Comparison of ENCODE assay signal across 16 cellular contexts in genomic region chr6:96014846-96015245, GRCh38. TPM values are rescaled to one million over a fixed set of nuclear protein-coding genes. Genes with fewer than 3 reads are reported as not detected.
DNase-seq lines count a peak whose midpoint lies in the region; TF ChIP-seq lines count a peak whose summit lies in the region.
"Had no signal": no experiment of that assay in that cellular context is flagged by ENCODE, and none has a peak within 500 bp of the region (broad histone marks: within the 10 kb centered on the region; RNA-seq: fewer than 3 reads in every experiment).

No MANE protein-coding gene starts in this region.

- H3K27me3 ChIP-seq in KMS-11 (ENCODE audit: insufficient read depth, low read depth) (no peaks in the 10 kb centered on the region), dorsolateral prefrontal cortex (no peaks in the 10 kb centered on the region)

- no peaks in the 10 kb centered on the region for H4K20me1 ChIP-seq in KMS-11 (ENCODE audit: insufficient read depth)

- H3K9ac ChIP-seq in KMS-11, result no peak overlapping the region; the same call in 1 of the 2 replicates

- H3K9me3 Mint-ChIP-seq in nephron progenitor cell, result no peaks in the 10 kb centered on the region
- H3K9me3 Mint-ChIP-seq: activated CD8-positive, alpha-beta T cell treated with anti-CD3 and anti-CD28 coated beads for 36 hours; T-helper 1 cell treated with Interleukin-12 subunit alpha and Interleukin-12 subunit beta and Interleukin-4 antibody, amounts not matched to agents 30 μg/mL and 1 μg/mL, for 36 hours had no signal

- TF ChIP-seq POLR2A in lower leg skin (IDR thresholded peaks at IDR 0.05), result no peak

- no peaks in the 10 kb centered on the region for H3K36me3 ChIP-seq in KMS-11 (ENCODE audit: insufficient read depth)

- no peaks in the 10 kb centered on the region for H3K4me1 ChIP-seq in KMS-11 (ENCODE audit: low read depth, poor library complexity, severe bottlenecking)

- TF ChIP-seq CTCF in KMS-11 (conservative IDR thresholded peaks at IDR 0.05; ENCODE audit: low read depth, low read length) (no peak), dorsolateral prefrontal cortex (IDR thresholded peaks at IDR 0.05 in 54 of 56, conservative IDR thresholded peaks at IDR 0.05 in 2 of 56; ENCODE audit: low read depth in 1 of 56, partially characterized antibody in 56 of 56) (no peak), nephron progenitor cell (IDR thresholded peaks at IDR 0.05) (no peak), lower leg skin (IDR thresholded peaks at IDR 0.05) (no peak)

- H3K27ac Mint-ChIP-seq in nephron progenitor cell, result no peak overlapping the region
- H3K27ac Mint-ChIP-seq: activated CD8-positive, alpha-beta T cell treated with anti-CD3 and anti-CD28 coated beads for 36 hours; CD4-positive, CD25-positive, alpha-beta regulatory T cell; stimulated activated memory B cell treated with anti-CD40 and anti-IgM and Interleukin-4, amounts not matched to agents 10 μg/mL and 1 μg/mL and 100 μg/mL, for 72 hours; T-helper 1 cell treated with Interleukin-12 subunit alpha and Interleukin-12 subunit beta and Interleukin-4 antibody, amounts not matched to agents 30 μg/mL and 1 μg/mL, for 36 hours had no signal

- H3K4me3 ChIP-seq in KMS-11 (IDR thresholded peaks at IDR 0.05; ENCODE audit: insufficient read depth, low read depth, low read length) (no peak overlapping the region), dorsolateral prefrontal cortex (peak overlapping the region; percentile 54 to 91 (median 78)), lower leg skin (ENCODE audit: low read depth, poor library complexity, severe bottlenecking) (no peak overlapping the region)

- no peak overlapping the region for H3K27ac ChIP-seq in KMS-11
- peak overlapping the region; percentile 75 to 99 (median 96) for H3K27ac ChIP-seq in dorsolateral prefrontal cortex

- H3K4me3 Mint-ChIP-seq in nephron progenitor cell, result peak overlapping the region; percentile 83
- H3K4me3 Mint-ChIP-seq: activated CD8-positive, alpha-beta T cell treated with anti-CD3 and anti-CD28 coated beads for 36 hours; CD4-positive, CD25-positive, alpha-beta regulatory T cell; stimulated activated memory B cell treated with anti-CD40 and anti-IgM and Interleukin-4, amounts not matched to agents 10 μg/mL and 1 μg/mL and 100 μg/mL, for 72 hours; T-helper 1 cell treated with Interleukin-12 subunit alpha and Interleukin-12 subunit beta and Interleukin-4 antibody, amounts not matched to agents 30 μg/mL and 1 μg/mL, for 36 hours had no signal

- no peaks in the 10 kb centered on the region for H3K79me2 ChIP-seq in KMS-11 (ENCODE audit: insufficient read depth, low read depth)

- no peak overlapping the region for H3K4me2 ChIP-seq in KMS-11

- H3K36me3 Mint-ChIP-seq in nephron progenitor cell (ENCODE audit: low read depth), result no peaks in the 10 kb centered on the region
- H3K36me3 Mint-ChIP-seq: CD4-positive, CD25-positive, alpha-beta regulatory T cell; stimulated activated memory B cell treated with anti-CD40 and anti-IgM and Interleukin-4, amounts not matched to agents 10 μg/mL and 1 μg/mL and 100 μg/mL, for 72 hours had no signal

- peaks cover 63% of the 10 kb centered on the region for H3K27me3 Mint-ChIP-seq in nephron progenitor cell (ENCODE audit: low read depth, poor library complexity)

- 13 to 14% methylated on average over 11 of the region's 11 CpGs for WGBS in lower leg skin, 2 donors

- H3K4me1 Mint-ChIP-seq in nephron progenitor cell, result peaks cover 13% of the 10 kb centered on the region
- H3K4me1 Mint-ChIP-seq: CD4-positive, CD25-positive, alpha-beta regulatory T cell; stimulated activated memory B cell treated with anti-CD40 and anti-IgM and Interleukin-4, amounts not matched to agents 10 μg/mL and 1 μg/mL and 100 μg/mL, for 72 hours had no signal

- DNase-seq in COR-L47 (lab: John Stamatoyannopoulos, UW), result peak; percentile 35
- DNase-seq in dorsolateral prefrontal cortex, result peak in 3 of 10 donors; percentile 30 to 38 (median 32)
- peak; percentile 2 for DNase-seq in nephron progenitor cell
- DNase-seq in AML-193 (lab: John Stamatoyannopoulos, UW), result no peak
- DNase-seq in SW 1271 (lab: John Stamatoyannopoulos, UW), result no peak
- DNase-seq in lower leg skin (ENCODE audit: low spot score in 2 of 2), result no peak
- no peak for DNase-seq in NK-92 (lab: John Stamatoyannopoulos, UW; ENCODE audit: unreplicated experiment)
- DNase-seq: activated CD8-positive, alpha-beta T cell treated with anti-CD3 and anti-CD28 coated beads for 36 hours; activated naive CD4-positive, alpha-beta T cell treated with Interleukin-2 at 50 U/mL for 16 hours; CD4-positive, CD25-positive, alpha-beta regulatory T cell; central memory CD4-positive, alpha-beta T cell had no signal

- H2AFZ ChIP-seq in KMS-11 (ENCODE audit: low read depth), result peak overlapping the region; percentile 34; the same call in 1 of the 2 replicates

- intact Hi-C loops in dorsolateral prefrontal cortex (cut with DNase I) (loop anchor here in 1 of 2 donors (5.0 kb wide), 3 partner anchors 42 to 507 kb away; partner anchors contain the start of gene UFL1), lower leg skin (cut with DNase I; ENCODE audit: low total_unique reads) (no loop called here)

RNA-seq across cellular contexts. Expression of gene FUT9, which starts 0.9 kb away (rescaled TPM):
- total RNA-seq in dorsolateral prefrontal cortex (10 to 100 TPM; 37.9 to 88.0 (median 63.2) TPM), lower leg skin (under 1 TPM; 0.04 to 0.59 (median 0.19) TPM)
- total RNA-seq: activated CD8-positive, alpha-beta T cell treated with anti-CD3 and anti-CD28 coated beads for 36 hours; CD4-positive, CD25-positive, alpha-beta regulatory T cell; MCF 10A; osteoblast had no signal

Comparison
In these comparisons a context has a peak if more than half of its experiments do, and no peak if none do; other contexts are left out.
1. DNase-seq: peak in COR-L47 (single experiment) and nephron progenitor cell (single experiment); none in AML-193 (0 of 2), SW 1271 (0 of 2), lower leg skin (0 of 2) and NK-92 (single experiment).
2. H3K4me3 ChIP-seq: peak in dorsolateral prefrontal cortex (59 of 59); none in KMS-11 (single experiment) and lower leg skin (single experiment).
3. RNA of gene FUT9, which starts 0.9 kb away (total RNA-seq): 37.9 to 88.0 TPM in dorsolateral prefrontal cortex; 0.04 to 0.59 TPM in lower leg skin; every median in the first group is over 10 times any median in the second.